In the genomic region with DNA sequence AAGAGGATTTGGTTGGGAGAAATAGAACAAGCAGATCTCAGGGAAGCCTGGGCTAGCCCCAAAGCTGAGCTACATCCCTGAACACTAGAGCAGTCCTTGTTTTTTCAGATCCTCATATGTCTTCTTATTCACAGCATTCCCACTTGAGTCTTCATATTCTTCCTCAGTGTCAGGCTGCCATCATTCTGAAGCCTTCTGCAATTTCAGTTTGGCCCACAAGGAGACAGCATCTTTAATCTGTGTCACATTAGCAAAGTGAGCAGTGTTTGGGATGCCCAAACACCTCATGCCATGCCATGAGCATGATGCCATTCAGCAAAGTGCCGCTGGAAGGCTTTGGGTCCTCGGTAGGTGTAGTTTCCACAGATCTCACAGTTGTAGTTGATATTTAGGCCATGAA, we compare ENCODE assay signal across 1 cellular context.
TF ChIP-seq lines count a peak whose summit lies in the region.

No MANE protein-coding gene starts in this region.

TF ChIP-seq in WTC11, 78 proteins besides CTCF, POLR2A, EP300 and RAD21 (continued from another document):
- TF ChIP-seq, protein P1, sequence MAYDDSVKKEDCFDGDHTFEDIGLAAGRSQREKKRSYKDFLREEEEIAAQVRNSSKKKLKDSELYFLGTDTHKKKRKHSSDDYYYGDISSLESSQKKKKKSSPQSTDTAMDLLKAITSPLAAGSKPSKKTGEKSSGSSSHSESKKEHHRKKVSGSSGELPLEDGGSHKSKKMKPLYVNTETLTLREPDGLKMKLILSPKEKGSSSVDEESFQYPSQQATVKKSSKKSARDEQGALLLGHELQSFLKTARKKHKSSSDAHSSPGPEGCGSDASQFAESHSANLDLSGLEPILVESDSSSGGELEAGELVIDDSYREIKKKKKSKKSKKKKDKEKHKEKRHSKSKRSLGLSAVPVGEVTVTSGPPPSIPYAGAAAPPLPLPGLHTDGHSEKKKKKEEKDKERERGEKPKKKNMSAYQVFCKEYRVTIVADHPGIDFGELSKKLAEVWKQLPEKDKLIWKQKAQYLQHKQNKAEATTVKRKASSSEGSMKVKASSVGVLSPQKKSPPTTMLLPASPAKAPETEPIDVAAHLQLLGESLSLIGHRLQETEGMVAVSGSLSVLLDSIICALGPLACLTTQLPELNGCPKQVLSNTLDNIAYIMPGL (CRISPR knock-in tag; IDR thresholded peaks at IDR 0.05): no peak
- TF ChIP-seq, protein P2, sequence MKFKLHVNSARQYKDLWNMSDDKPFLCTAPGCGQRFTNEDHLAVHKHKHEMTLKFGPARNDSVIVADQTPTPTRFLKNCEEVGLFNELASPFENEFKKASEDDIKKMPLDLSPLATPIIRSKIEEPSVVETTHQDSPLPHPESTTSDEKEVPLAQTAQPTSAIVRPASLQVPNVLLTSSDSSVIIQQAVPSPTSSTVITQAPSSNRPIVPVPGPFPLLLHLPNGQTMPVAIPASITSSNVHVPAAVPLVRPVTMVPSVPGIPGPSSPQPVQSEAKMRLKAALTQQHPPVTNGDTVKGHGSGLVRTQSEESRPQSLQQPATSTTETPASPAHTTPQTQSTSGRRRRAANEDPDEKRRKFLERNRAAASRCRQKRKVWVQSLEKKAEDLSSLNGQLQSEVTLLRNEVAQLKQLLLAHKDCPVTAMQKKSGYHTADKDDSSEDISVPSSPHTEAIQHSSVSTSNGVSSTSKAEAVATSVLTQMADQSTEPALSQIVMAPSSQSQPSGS (CRISPR knock-in tag; IDR thresholded peaks at IDR 0.05; ENCODE audit: borderline replicate concordance, low read depth): no peak
- TF ChIP-seq SOX15 (CRISPR knock-in tag; IDR thresholded peaks at IDR 0.05) (no peak), ETV6 (CRISPR knock-in tag; IDR thresholded peaks at IDR 0.05) (no peak), RORB (CRISPR knock-in tag; IDR thresholded peaks at IDR 0.05) (no peak), NR1H2 (CRISPR knock-in tag; IDR thresholded peaks at IDR 0.05) (no peak), SP1 (CRISPR knock-in tag; conservative IDR thresholded peaks at IDR 0.05) (no peak), ESRRA (CRISPR knock-in tag; IDR thresholded peaks at IDR 0.05; ENCODE audit: borderline replicate concordance) (no peak), CBFB (CRISPR knock-in tag; IDR thresholded peaks at IDR 0.05; ENCODE audit: low read depth) (no peak), NR2C2 (CRISPR knock-in tag; IDR thresholded peaks at IDR 0.05) (no peak), GRHL2 (CRISPR knock-in tag; IDR thresholded peaks at IDR 0.05; ENCODE audit: insufficient replicate concordance, severe bottlenecking) (no peak), NFE2L1 (CRISPR knock-in tag; IDR thresholded peaks at IDR 0.05) (no peak), GABPB1 (CRISPR knock-in tag; IDR thresholded peaks at IDR 0.05) (no peak)
- TF ChIP-seq, protein P3, sequence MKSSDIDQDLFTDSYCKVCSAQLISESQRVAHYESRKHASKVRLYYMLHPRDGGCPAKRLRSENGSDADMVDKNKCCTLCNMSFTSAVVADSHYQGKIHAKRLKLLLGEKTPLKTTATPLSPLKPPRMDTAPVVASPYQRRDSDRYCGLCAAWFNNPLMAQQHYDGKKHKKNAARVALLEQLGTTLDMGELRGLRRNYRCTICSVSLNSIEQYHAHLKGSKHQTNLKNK (CRISPR knock-in tag; IDR thresholded peaks at IDR 0.05): no peak
- TF ChIP-seq, protein P4, sequence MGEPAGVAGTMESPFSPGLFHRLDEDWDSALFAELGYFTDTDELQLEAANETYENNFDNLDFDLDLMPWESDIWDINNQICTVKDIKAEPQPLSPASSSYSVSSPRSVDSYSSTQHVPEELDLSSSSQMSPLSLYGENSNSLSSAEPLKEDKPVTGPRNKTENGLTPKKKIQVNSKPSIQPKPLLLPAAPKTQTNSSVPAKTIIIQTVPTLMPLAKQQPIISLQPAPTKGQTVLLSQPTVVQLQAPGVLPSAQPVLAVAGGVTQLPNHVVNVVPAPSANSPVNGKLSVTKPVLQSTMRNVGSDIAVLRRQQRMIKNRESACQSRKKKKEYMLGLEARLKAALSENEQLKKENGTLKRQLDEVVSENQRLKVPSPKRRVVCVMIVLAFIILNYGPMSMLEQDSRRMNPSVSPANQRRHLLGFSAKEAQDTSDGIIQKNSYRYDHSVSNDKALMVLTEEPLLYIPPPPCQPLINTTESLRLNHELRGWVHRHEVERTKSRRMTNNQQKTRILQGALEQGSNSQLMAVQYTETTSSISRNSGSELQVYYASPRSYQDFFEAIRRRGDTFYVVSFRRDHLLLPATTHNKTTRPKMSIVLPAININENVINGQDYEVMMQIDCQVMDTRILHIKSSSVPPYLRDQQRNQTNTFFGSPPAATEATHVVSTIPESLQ (CRISPR knock-in tag; IDR thresholded peaks at IDR 0.05): no peak
- TF ChIP-seq, protein P5, sequence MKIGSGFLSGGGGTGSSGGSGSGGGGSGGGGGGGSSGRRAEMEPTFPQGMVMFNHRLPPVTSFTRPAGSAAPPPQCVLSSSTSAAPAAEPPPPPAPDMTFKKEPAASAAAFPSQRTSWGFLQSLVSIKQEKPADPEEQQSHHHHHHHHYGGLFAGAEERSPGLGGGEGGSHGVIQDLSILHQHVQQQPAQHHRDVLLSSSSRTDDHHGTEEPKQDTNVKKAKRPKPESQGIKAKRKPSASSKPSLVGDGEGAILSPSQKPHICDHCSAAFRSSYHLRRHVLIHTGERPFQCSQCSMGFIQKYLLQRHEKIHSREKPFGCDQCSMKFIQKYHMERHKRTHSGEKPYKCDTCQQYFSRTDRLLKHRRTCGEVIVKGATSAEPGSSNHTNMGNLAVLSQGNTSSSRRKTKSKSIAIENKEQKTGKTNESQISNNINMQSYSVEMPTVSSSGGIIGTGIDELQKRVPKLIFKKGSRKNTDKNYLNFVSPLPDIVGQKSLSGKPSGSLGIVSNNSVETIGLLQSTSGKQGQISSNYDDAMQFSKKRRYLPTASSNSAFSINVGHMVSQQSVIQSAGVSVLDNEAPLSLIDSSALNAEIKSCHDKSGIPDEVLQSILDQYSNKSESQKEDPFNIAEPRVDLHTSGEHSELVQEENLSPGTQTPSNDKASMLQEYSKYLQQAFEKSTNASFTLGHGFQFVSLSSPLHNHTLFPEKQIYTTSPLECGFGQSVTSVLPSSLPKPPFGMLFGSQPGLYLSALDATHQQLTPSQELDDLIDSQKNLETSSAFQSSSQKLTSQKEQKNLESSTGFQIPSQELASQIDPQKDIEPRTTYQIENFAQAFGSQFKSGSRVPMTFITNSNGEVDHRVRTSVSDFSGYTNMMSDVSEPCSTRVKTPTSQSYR (CRISPR knock-in tag; IDR thresholded peaks at IDR 0.05): no peak
